ENCODE assay signal across 23 cellular contexts in the genomic region with DNA sequence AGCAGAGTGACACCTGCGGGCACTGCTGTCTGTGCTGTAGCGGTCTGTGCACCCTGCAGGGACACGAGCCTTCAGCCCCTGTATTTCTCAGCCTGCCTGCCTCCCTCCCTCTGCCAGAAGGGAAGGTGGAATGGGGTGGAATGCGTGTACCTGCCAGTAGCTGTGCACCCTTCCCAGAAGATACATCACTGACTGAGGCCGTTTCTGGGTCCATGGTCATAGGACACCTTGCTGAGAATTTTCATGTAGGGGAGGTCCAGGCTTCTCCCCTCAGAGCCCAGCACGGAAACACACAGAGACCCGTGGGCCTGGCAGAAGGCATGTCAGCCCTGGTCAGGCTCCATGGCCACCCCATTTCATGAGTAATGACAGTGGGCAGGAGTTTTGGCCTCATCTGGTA. TPM values are rescaled to one million over a fixed set of nuclear protein-coding genes. Genes with fewer than 3 reads are reported as not detected.
DNase-seq lines count a peak whose midpoint lies in the region; ATAC-seq and TF ChIP-seq lines count a peak whose summit lies in the region.
"Had no signal": no experiment of that assay in that cellular context is flagged by ENCODE, and none has a peak within 500 bp of the region (broad histone marks: within the 10 kb centered on the region; RNA-seq: fewer than 3 reads in every experiment).

No MANE protein-coding gene starts in this region.

- DNase-seq in DMS153 (lab: John Stamatoyannopoulos, UW) (peak; percentile 5), DMS153 treated with DMSO at 0.1 percent for 48 hours (lab: John Stamatoyannopoulos, UW; ENCODE audit: unreplicated experiment) (no peak), NCI-H69 (lab: John Stamatoyannopoulos, UW) (peak; percentile 34), endodermal cell (no peak), GDM1 (lab: John Stamatoyannopoulos, UW) (no peak), sigmoid colon (no peak)
- no peak for DNase-seq in stimulated activated naive CD8-positive, alpha-beta T cell treated with anti-CD3 and anti-CD28 coated beads, Interleukin-15, amount 100 ng/mL, for 72 hours
- DNase-seq: 8988T; BE2C; CD4-positive, CD25-positive, alpha-beta regulatory T cell; COR-L47; DMS 273 treated with DMSO at 0.1 percent for 48 hours; HFFc6; NCI-H1417 treated with DMSO at 0.1 percent for 48 hours; NCI-H1930; NCI-H2171; NCI-H446; NCI-H526 treated with DMSO at 0.1 percent for 48 hours; NK-92 treated with Interleukin-12 subunit alpha and Interleukin-12 subunit beta, amount 100 ng/mL, for 24 hours; Right ventricle myocardium superior had no signal

- H3K27me3 ChIP-seq in endodermal cell (ENCODE audit: control insufficient read depth, insufficient read depth, low read length, poor library complexity, severe bottlenecking) (no peaks in the 10 kb centered on the region), sigmoid colon (no peaks in the 10 kb centered on the region)
- H3K27me3 ChIP-seq: BE2C had no signal

- no peak overlapping the region for H3K4me3 ChIP-seq in endodermal cell (ENCODE audit: low read length)
- no peak overlapping the region for H3K4me3 ChIP-seq in sigmoid colon
- H3K4me3 ChIP-seq: GM12878 had no signal

- H3K4me1 ChIP-seq in endodermal cell (ENCODE audit: control insufficient read depth, insufficient read depth, low read length) (no peaks in the 10 kb centered on the region), sigmoid colon (no peaks in the 10 kb centered on the region)
- H3K4me1 ChIP-seq: BE2C had no signal

- no peak for ATAC-seq in stimulated activated naive CD8-positive, alpha-beta T cell treated with anti-CD3 and anti-CD28 coated beads, Interleukin-15, amount 100 ng/mL, for 72 hours
- ATAC-seq: GM12878 had no signal

- 86 to 95% methylated on average over 4 to 7 of the region's 7 CpGs for WGBS in endodermal cell (ENCODE audit: insufficient coverage in 1 of 2, insufficient read length in 1 of 2), 2 experiments
- 83 to 85% methylated on average over 7 of the region's 7 CpGs for WGBS in sigmoid colon, 2 donors

- H3K27me3 Mint-ChIP-seq in endodermal cell (ENCODE audit: insufficient read depth), result no peaks in the 10 kb centered on the region
- H3K27me3 Mint-ChIP-seq in stimulated activated naive CD8-positive, alpha-beta T cell treated with anti-CD3 and anti-CD28 coated beads, Interleukin-15, amount 100 ng/mL, for 72 hours, result no peaks in the 10 kb centered on the region
- H3K27me3 Mint-ChIP-seq: CD4-positive, CD25-positive, alpha-beta regulatory T cell had no signal

- no peaks in the 10 kb centered on the region for H3K9me3 Mint-ChIP-seq in endodermal cell
- no peaks in the 10 kb centered on the region for H3K9me3 Mint-ChIP-seq in stimulated activated naive CD8-positive, alpha-beta T cell treated with anti-CD3 and anti-CD28 coated beads, Interleukin-15, amount 100 ng/mL, for 72 hours
- H3K9me3 Mint-ChIP-seq: CD4-positive, CD25-positive, alpha-beta regulatory T cell; HFFc6 had no signal

- H3K36me3 ChIP-seq in endodermal cell (ENCODE audit: control insufficient read depth, insufficient read depth, low read length), result peaks cover 8% of the 10 kb centered on the region
- H3K36me3 ChIP-seq in sigmoid colon, result peaks cover 0 to 20% (median 7%) of the 10 kb centered on the region in 4 donors

- H3K9me3 ChIP-seq in endodermal cell (ENCODE audit: control insufficient read depth, low read length), result no peaks in the 10 kb centered on the region
- H3K9me3 ChIP-seq in sigmoid colon, result no peaks in the 10 kb centered on the region
- H3K9me3 ChIP-seq: BE2C had no signal

- TF ChIP-seq EP300 in sigmoid colon (IDR thresholded peaks at IDR 0.05), result no peak

- TF ChIP-seq POLR2A in sigmoid colon (IDR thresholded peaks at IDR 0.05), result no peak

- H3K36me3 Mint-ChIP-seq in endodermal cell (ENCODE audit: low read depth), result peaks cover 8% of the 10 kb centered on the region
- H3K36me3 Mint-ChIP-seq: CD4-positive, CD25-positive, alpha-beta regulatory T cell had no signal

- H3K4me3 Mint-ChIP-seq in endodermal cell, result no peak overlapping the region
- no peak overlapping the region for H3K4me3 Mint-ChIP-seq in stimulated activated naive CD8-positive, alpha-beta T cell treated with anti-CD3 and anti-CD28 coated beads, Interleukin-15, amount 100 ng/mL, for 72 hours
- H3K4me3 Mint-ChIP-seq: CD4-positive, CD25-positive, alpha-beta regulatory T cell; HFFc6 had no signal

- H3K4me1 Mint-ChIP-seq in endodermal cell, result no peaks in the 10 kb centered on the region
- peaks cover 6% of the 10 kb centered on the region for H3K4me1 Mint-ChIP-seq in stimulated activated naive CD8-positive, alpha-beta T cell treated with anti-CD3 and anti-CD28 coated beads, Interleukin-15, amount 100 ng/mL, for 72 hours

- intact Hi-C loops in sigmoid colon (cut with DNase I), result no loop called here

- no peak overlapping the region for H3K9ac ChIP-seq in endodermal cell (ENCODE audit: extremely low read depth, low read length, poor library complexity, severe bottlenecking)
- H3K9ac ChIP-seq: KMS-11 had no signal

- TF ChIP-seq CTCF in endodermal cell (conservative IDR thresholded peaks at IDR 0.05) (no peak), sigmoid colon (IDR thresholded peaks at IDR 0.05) (no peak)

- peak overlapping the region; percentile 45 for H3K27ac Mint-ChIP-seq in endodermal cell
- H3K27ac Mint-ChIP-seq in stimulated activated naive CD8-positive, alpha-beta T cell treated with anti-CD3 and anti-CD28 coated beads, Interleukin-15, amount 100 ng/mL, for 72 hours, result no peak overlapping the region
- H3K27ac Mint-ChIP-seq: HFFc6 had no signal

- H3K27ac ChIP-seq in endodermal cell (ENCODE audit: low read depth, low read length), result no peak overlapping the region
- H3K27ac ChIP-seq in temporal lobe (ENCODE audit: low read depth, low read length), result peak overlapping the region; percentile 99
- H3K27ac ChIP-seq in sigmoid colon, result no peak overlapping the region
- H3K27ac ChIP-seq: KMS-11 had no signal

RNA-seq across cellular contexts. Expression of a gene that starts 16.5 kb away (rescaled TPM):
- total RNA-seq in endodermal cell (10 to 100 TPM; 31.5 to 32.5 TPM), temporal lobe (12.8 TPM), sigmoid colon (1 to 10 TPM in 3 of 4 donors, not detected in 1; 1.4 to 3.0 (median 2.0) TPM)
- 29.9 TPM for polyA plus RNA-seq in endodermal cell (2013, experiment 1 of 2)
- polyA plus RNA-seq in endodermal cell (2013, experiment 2 of 2), result 27.8 TPM
- polyA plus RNA-seq in sigmoid colon, result 1 to 10 TPM; 3.6 to 5.0 (median 3.9) TPM

RNA-seq across cellular contexts. Expression of a gene that starts 54.2 kb away (rescaled TPM):
- 10 to 100 TPM; 74.9 to 81.2 TPM for total RNA-seq in endodermal cell
- 53.8 TPM for polyA plus RNA-seq in endodermal cell (2013, experiment 1 of 2)
- polyA plus RNA-seq in endodermal cell (2013, experiment 2 of 2), result 53.3 TPM
- total RNA-seq in temporal lobe, result 49.9 TPM
- 100 to 1,000 TPM in 1 of 4 donors, 10 to 100 TPM in 3; 68.8 to 127 (median 86.6) TPM for total RNA-seq in sigmoid colon
- 10 to 100 TPM; 24.6 to 37.2 (median 30.5) TPM for polyA plus RNA-seq in sigmoid colon

Comparison
In these comparisons a context has a peak if more than half of its experiments do, and no peak if none do; other contexts are left out.
1. DNase-seq: peak in DMS153 (single experiment) and NCI-H69 (single experiment); none in DMS153 treated with DMSO at 0.1 percent for 48 hours (single experiment), endodermal cell (single experiment), GDM1 (single experiment), sigmoid colon (single experiment) and stimulated activated naive CD8-positive, alpha-beta T cell treated with anti-CD3 and anti-CD28 coated beads, Interleukin-15, amount 100 ng/mL, for 72 hours (0 of 2).